16 cellular contexts compared by ENCODE assay signal in genomic region chr22:50418624-50419023, GRCh38. TPM values are rescaled to one million over a fixed set of nuclear protein-coding genes. Genes with fewer than 3 reads are reported as not detected.
DNase-seq lines count a peak whose midpoint lies in the region; ATAC-seq and TF ChIP-seq lines count a peak whose summit lies in the region.
"Had no signal": no experiment of that assay in that cellular context is flagged by ENCODE, and none has a peak within 500 bp of the region (broad histone marks: within the 10 kb centered on the region; RNA-seq: fewer than 3 reads in every experiment).

No MANE protein-coding gene starts in this region.

- no peaks in the 10 kb centered on the region for H3K4me1 Mint-ChIP-seq in chondrocyte (ENCODE audit: low read depth)
- H3K4me1 Mint-ChIP-seq: CD4-positive, CD25-positive, alpha-beta regulatory T cell had no signal

- no peak for ATAC-seq in PC-3

- no peak overlapping the region for H3K9ac ChIP-seq in PC-3 (ENCODE audit: low read length)
- H3K9ac ChIP-seq: BLaER1 had no signal

- H3K36me3 Mint-ChIP-seq in chondrocyte (ENCODE audit: low read depth): peaks cover 29% of the 10 kb centered on the region

- H3K27me3 ChIP-seq in PC-3 (ENCODE audit: low read length): no peaks in the 10 kb centered on the region
- H3K27me3 ChIP-seq: BLaER1 had no signal

- H4K20me1 ChIP-seq in PC-3 (ENCODE audit: low read length): no peaks in the 10 kb centered on the region

- H3K36me3 ChIP-seq in PC-3 (ENCODE audit: low read depth, low read length): peaks cover 7% of the 10 kb centered on the region

- H3K79me2 ChIP-seq in PC-3 (ENCODE audit: low read length): no peaks in the 10 kb centered on the region

- H3K4me1 ChIP-seq in PC-3 (ENCODE audit: insufficient read depth, low read length): no peaks in the 10 kb centered on the region
- H3K4me1 ChIP-seq: BLaER1 had no signal

- intact Hi-C loops in PC-3 (cut with micrococcal nuclease): no loop called here

- no peak overlapping the region for H3K4me2 ChIP-seq in PC-3 (ENCODE audit: low read length)
- H3K4me2 ChIP-seq: BLaER1 had no signal

- no peak overlapping the region for H3K4me3 ChIP-seq in PC-3 (ENCODE audit: low read length)
- H3K4me3 ChIP-seq: BLaER1 had no signal

- H3K9me3 ChIP-seq in PC-3 (ENCODE audit: low read length): no peaks in the 10 kb centered on the region
- H3K9me3 ChIP-seq: BLaER1 had no signal

- POLR2A ChIA-PET in RWPE1 (lab: Yijun Ruan, JAX; ENCODE audit: low non-redundant PET): no interaction called here
- POLR2A ChIA-PET in PC-3 (lab: Charles Lee; ENCODE audit: unreplicated experiment): no interaction called here

- no TSS peak for BruUV-seq in PC-3 (replicated peaks; lab: Mats Ljungman, UMichigan)

- no peak overlapping the region for H2AFZ ChIP-seq in PC-3 (ENCODE audit: low read length)

- DNase-seq in G401 (ENCODE audit: low spot score): peak; percentile 52
- peak; percentile 41 for DNase-seq in cerebellum (ENCODE audit: low spot score)
- DNase-seq in medulla oblongata (ENCODE audit: extremely low spot score): peak; percentile 82
- DNase-seq in substantia nigra (lab: John Stamatoyannopoulos, UW): peak in 15 of 49 donors; percentile 13 to 68 (median 42)
- DNase-seq in chondrocyte (ENCODE audit: low spot score): no peak
- no peak for DNase-seq in RWPE1 (ENCODE audit: low spot score)
- DNase-seq in PC-3: no peak
- DNase-seq: CD4-positive, CD25-positive, alpha-beta regulatory T cell; NCI-H1092 treated with DMSO at 0.1 percent for 48 hours; NCI-H1436; NCI-H187 treated with DMSO at 0.1 percent for 48 hours; NCI-H524; NCI-H748 treated with DMSO at 0.1 percent for 48 hours; RPMI8226; SHP77 treated with DMSO at 0.1 percent for 48 hours had no signal

- in situ Hi-C loops in G401 (cut with HindIII; ENCODE audit: low sequenced_read_pairs): no loop called here

- CTCF ChIA-PET in RWPE1 (lab: Yijun Ruan, JAX): no interaction called here
- CTCF ChIA-PET in PC-3 (lab: Charles Lee): no interaction called here

- no peak for TF ChIP-seq CTCF in chondrocyte (IDR thresholded peaks at IDR 0.05)
- TF ChIP-seq CTCF in RWPE1 (conservative IDR thresholded peaks at IDR 0.05; ENCODE audit: low read depth): no peak
- TF ChIP-seq CTCF in PC-3 (conservative IDR thresholded peaks at IDR 0.05; ENCODE audit: low read depth, low read length): no peak

- no peaks in the 10 kb centered on the region for H3K9me2 ChIP-seq in PC-3 (replicated peaks; ENCODE audit: low read length)

- no peaks in the 10 kb centered on the region for H3K27me3 Mint-ChIP-seq in chondrocyte (ENCODE audit: low read depth)
- H3K27me3 Mint-ChIP-seq: CD4-positive, CD25-positive, alpha-beta regulatory T cell had no signal

- no peaks in the 10 kb centered on the region for H3F3A ChIP-seq in PC-3 (ENCODE audit: low read length, unreplicated experiment)

- H3K4me3 Mint-ChIP-seq in chondrocyte (ENCODE audit: unreplicated experiment): no peak overlapping the region
- H3K4me3 Mint-ChIP-seq: CD4-positive, CD25-positive, alpha-beta regulatory T cell had no signal

- peak overlapping the region; percentile 79 for H3K27ac ChIP-seq in substantia nigra (ENCODE audit: low read depth, low read length, poor library complexity, severe bottlenecking)
- no peak overlapping the region for H3K27ac ChIP-seq in RWPE1
- no peak overlapping the region for H3K27ac ChIP-seq in PC-3 (ENCODE audit: low read length)
- H3K27ac ChIP-seq: BLaER1 had no signal

- no peaks in the 10 kb centered on the region for H3K9me3 Mint-ChIP-seq in chondrocyte (ENCODE audit: low read depth)
- H3K9me3 Mint-ChIP-seq: CD4-positive, CD25-positive, alpha-beta regulatory T cell had no signal

- no peak overlapping the region for H3K27ac Mint-ChIP-seq in chondrocyte (ENCODE audit: unreplicated experiment)

RNA-seq across cellular contexts. Expression of gene SBF1, which starts 56.2 kb away (rescaled TPM):
- total RNA-seq in G401 (2014; rRNA removed; shearing (Covaris generic)): 61.5 and 86.1 TPM in 2 replicates
- total RNA-seq in cerebellum (71.0 TPM), chondrocyte (103 to 110 TPM (median 104 TPM) in 3 replicates), PC-3 (2014; rRNA removed) (48.5 and 67.1 TPM in 2 replicates)

Comparison
In these comparisons a context has a peak if more than half of its experiments do, and no peak if none do; other contexts are left out.
1. DNase-seq: peak in G401 (single experiment), cerebellum (single experiment) and medulla oblongata (single experiment); none in chondrocyte (single experiment), RWPE1 (single experiment) and PC-3 (single experiment).